In genomic region chr16:13680021-13680672, GRCh38 we compare ENCODE assay signal across 1 cellular context.
A peak's percentile ranks its signal among the peaks of the same experiment; 100 is the strongest.
TF ChIP-seq lines count a peak whose summit lies in the region.

No MANE protein-coding gene starts in this region.

TF ChIP-seq in HEK293, 187 proteins besides CTCF, POLR2A, EP300 and RAD21:
- TF ChIP-seq PRDM2 (tag by site-specific recombination; IDR thresholded peaks at IDR 0.05; ENCODE audit: borderline replicate concordance) (no peak), KLF7 (tag by site-specific recombination; IDR thresholded peaks at IDR 0.05; ENCODE audit: borderline replicate concordance) (no peak), ZNF26 (tag by site-specific recombination; IDR thresholded peaks at IDR 0.05) (no peak), EGR2 (tag by site-specific recombination; IDR thresholded peaks at IDR 0.05; ENCODE audit: low read depth) (no peak), ZNF140 (tag by site-specific recombination; IDR thresholded peaks at IDR 0.05) (no peak), BCL11A (tag by site-specific recombination; IDR thresholded peaks at IDR 0.05; ENCODE audit: low read depth) (no peak)
- TF ChIP-seq, protein P1, sequence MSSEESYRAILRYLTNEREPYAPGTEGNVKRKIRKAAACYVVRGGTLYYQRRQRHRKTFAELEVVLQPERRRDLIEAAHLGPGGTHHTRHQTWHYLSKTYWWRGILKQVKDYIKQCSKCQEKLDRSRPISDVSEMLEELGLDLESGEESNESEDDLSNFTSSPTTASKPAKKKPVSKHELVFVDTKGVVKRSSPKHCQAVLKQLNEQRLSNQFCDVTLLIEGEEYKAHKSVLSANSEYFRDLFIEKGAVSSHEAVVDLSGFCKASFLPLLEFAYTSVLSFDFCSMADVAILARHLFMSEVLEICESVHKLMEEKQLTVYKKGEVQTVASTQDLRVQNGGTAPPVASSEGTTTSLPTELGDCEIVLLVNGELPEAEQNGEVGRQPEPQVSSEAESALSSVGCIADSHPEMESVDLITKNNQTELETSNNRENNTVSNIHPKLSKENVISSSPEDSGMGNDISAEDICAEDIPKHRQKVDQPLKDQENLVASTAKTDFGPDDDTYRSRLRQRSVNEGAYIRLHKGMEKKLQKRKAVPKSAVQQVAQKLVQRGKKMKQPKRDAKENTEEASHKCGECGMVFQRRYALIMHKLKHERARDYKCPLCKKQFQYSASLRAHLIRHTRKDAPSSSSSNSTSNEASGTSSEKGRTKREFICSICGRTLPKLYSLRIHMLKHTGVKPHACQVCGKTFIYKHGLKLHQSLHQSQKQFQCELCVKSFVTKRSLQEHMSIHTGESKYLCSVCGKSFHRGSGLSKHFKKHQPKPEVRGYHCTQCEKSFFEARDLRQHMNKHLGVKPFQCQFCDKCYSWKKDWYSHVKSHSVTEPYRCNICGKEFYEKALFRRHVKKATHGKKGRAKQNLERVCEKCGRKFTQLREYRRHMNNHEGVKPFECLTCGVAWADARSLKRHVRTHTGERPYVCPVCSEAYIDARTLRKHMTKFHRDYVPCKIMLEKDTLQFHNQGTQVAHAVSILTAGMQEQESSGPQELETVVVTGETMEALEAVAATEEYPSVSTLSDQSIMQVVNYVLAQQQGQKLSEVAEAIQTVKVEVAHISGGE (tag by site-specific recombination; conservative IDR thresholded peaks at IDR 0.05; ENCODE audit: low read depth) = peak; percentile 17; the same call in 1 of the 2 replicates
- TF ChIP-seq, protein P2, sequence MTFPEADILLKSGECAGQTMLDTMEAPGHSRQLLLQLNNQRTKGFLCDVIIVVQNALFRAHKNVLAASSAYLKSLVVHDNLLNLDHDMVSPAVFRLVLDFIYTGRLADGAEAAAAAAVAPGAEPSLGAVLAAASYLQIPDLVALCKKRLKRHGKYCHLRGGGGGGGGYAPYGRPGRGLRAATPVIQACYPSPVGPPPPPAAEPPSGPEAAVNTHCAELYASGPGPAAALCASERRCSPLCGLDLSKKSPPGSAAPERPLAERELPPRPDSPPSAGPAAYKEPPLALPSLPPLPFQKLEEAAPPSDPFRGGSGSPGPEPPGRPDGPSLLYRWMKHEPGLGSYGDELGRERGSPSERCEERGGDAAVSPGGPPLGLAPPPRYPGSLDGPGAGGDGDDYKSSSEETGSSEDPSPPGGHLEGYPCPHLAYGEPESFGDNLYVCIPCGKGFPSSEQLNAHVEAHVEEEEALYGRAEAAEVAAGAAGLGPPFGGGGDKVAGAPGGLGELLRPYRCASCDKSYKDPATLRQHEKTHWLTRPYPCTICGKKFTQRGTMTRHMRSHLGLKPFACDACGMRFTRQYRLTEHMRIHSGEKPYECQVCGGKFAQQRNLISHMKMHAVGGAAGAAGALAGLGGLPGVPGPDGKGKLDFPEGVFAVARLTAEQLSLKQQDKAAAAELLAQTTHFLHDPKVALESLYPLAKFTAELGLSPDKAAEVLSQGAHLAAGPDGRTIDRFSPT (tag by site-specific recombination; IDR thresholded peaks at IDR 0.05) = no peak
TF ChIP-seq in HEK293: peak in this region for 1.
